ENCODE assay signal across 12 cellular contexts in genomic region chr11:112627588-112628045, GRCh38.
A peak's percentile ranks its signal among the peaks of the same experiment; 100 is the strongest.
DNase-seq lines count a peak whose midpoint lies in the region; ATAC-seq lines count a peak whose summit lies in the region.
"Had no signal": no experiment of that assay in that cellular context is flagged by ENCODE, and none has a peak within 500 bp of the region (broad histone marks: within the 10 kb centered on the region; RNA-seq: fewer than 3 reads in every experiment).

No MANE protein-coding gene starts in this region.

- ATAC-seq in GM18502 (IDR thresholded peaks at IDR 0.05; ENCODE audit: poor library complexity, unreplicated experiment) (peak; percentile 69), GM19397 (IDR thresholded peaks at IDR 0.05; ENCODE audit: unreplicated experiment) (peak; percentile 67), HG02840 (IDR thresholded peaks at IDR 0.05; ENCODE audit: low FRiP score, unreplicated experiment) (peak; percentile 72), HG03521 (IDR thresholded peaks at IDR 0.05; ENCODE audit: unreplicated experiment) (peak; percentile 50)
- ATAC-seq: mucosa of descending colon, WTC11 had no signal

- no peak for DNase-seq in nucleus accumbens (lab: John Stamatoyannopoulos, UW)
- DNase-seq in stimulated activated CD4-positive, alpha-beta T cell treated with anti-CD3 and anti-CD28 coated beads, Interleukin-4, amount 100 ng/mL, for 1 hour = no peak
- DNase-seq in activated CD4-positive, alpha-beta T cell treated with anti-CD3 and anti-CD28 coated beads, Interleukin-2, amount 50 U/mL, for 1 hour = no peak
- DNase-seq in superior temporal gyrus (ENCODE audit: extremely low spot score) = no peak
- DNase-seq: mucosa of descending colon, NCI-H510A, SHP77 had no signal
